ENCODE assay signal across 16 cellular contexts in genomic region chr15:97991972-97992541, GRCh38. TPM values are rescaled to one million over a fixed set of nuclear protein-coding genes. Genes with fewer than 3 reads are reported as not detected.
DNase-seq lines count a peak whose midpoint lies in the region; ATAC-seq, FAIRE-seq and TF ChIP-seq lines count a peak whose summit lies in the region.
"Had no signal": no experiment of that assay in that cellular context is flagged by ENCODE, and none has a peak within 500 bp of the region (broad histone marks: within the 10 kb centered on the region; RNA-seq: fewer than 3 reads in every experiment).

No MANE protein-coding gene starts in this region.

- peaks cover 47% of the 10 kb centered on the region for H3K4me1 ChIP-seq in body of pancreas
- H3K4me1 ChIP-seq in lower lobe of right lung, result no peaks in the 10 kb centered on the region
- H3K4me1 ChIP-seq in pancreas, result peaks cover 13 to 42% (median 28%) of the 10 kb centered on the region in 3 donors
- peaks cover 5% of the 10 kb centered on the region for H3K4me1 ChIP-seq in upper lobe of right lung
- H3K4me1 ChIP-seq: A549 had no signal

- ATAC-seq in body of pancreas (peak; percentile 49), lower lobe of right lung (peak; percentile 55 to 64), pancreas (peak; percentile 36 to 77 (median 65)), upper lobe of right lung (peak; percentile 73)
- ATAC-seq: A549; CD8-positive, alpha-beta T cell; HCT116 had no signal

- no peak overlapping the region for H3K4me3 ChIP-seq in body of pancreas
- no peak overlapping the region for H3K4me3 ChIP-seq in lower lobe of right lung
- H3K4me3 ChIP-seq in pancreas, result no peak overlapping the region
- H3K4me3 ChIP-seq in upper lobe of right lung, result no peak overlapping the region
- H3K4me3 ChIP-seq: A549 had no signal

- H3K27me3 ChIP-seq in body of pancreas, result no peaks in the 10 kb centered on the region
- H3K27me3 ChIP-seq in lower lobe of right lung (ENCODE audit: low read depth), result no peaks in the 10 kb centered on the region
- H3K27me3 ChIP-seq in pancreas, result no peaks in the 10 kb centered on the region
- H3K27me3 ChIP-seq in upper lobe of right lung, result no peaks in the 10 kb centered on the region

- H3K36me3 ChIP-seq in body of pancreas (replicated peaks in 1 of 2; ENCODE audit: insufficient read depth in 1 of 2, low read depth in 2 of 2) (no peaks in the 10 kb centered on the region), lower lobe of right lung (no peaks in the 10 kb centered on the region), pancreas (no peaks in the 10 kb centered on the region), upper lobe of right lung (no peaks in the 10 kb centered on the region)
- H3K36me3 ChIP-seq: BE2C had no signal

- TF ChIP-seq CTCF in body of pancreas (IDR thresholded peaks at IDR 0.05), result no peak
- no peak for TF ChIP-seq CTCF in lower lobe of right lung (IDR thresholded peaks at IDR 0.05)
- no peak for TF ChIP-seq CTCF in pancreas (IDR thresholded peaks at IDR 0.05)
- no peak for TF ChIP-seq CTCF in upper lobe of right lung (IDR thresholded peaks at IDR 0.05)
- TF ChIP-seq CTCF in GM10266 (IDR thresholded peaks at IDR 0.05; ENCODE audit: control insufficient read depth, insufficient read depth, low read depth, missing control alignments), result no peak

- H3K27ac ChIP-seq in body of pancreas (peak overlapping the region; percentile 26 to 69 (median 51)), lower lobe of right lung (no peak overlapping the region), pancreas (peak overlapping the region in 3 of 4 donors; percentile 29 to 56 (median 52)), upper lobe of right lung (no peak overlapping the region)
- H3K27ac ChIP-seq: A549, C4-2B had no signal

- H3K9me3 ChIP-seq in body of pancreas, result no peaks in the 10 kb centered on the region
- H3K9me3 ChIP-seq in lower lobe of right lung, result no peaks in the 10 kb centered on the region
- H3K9me3 ChIP-seq in pancreas, result no peaks in the 10 kb centered on the region
- H3K9me3 ChIP-seq in upper lobe of right lung, result no peaks in the 10 kb centered on the region
- H3K9me3 ChIP-seq: A549, BE2C had no signal

- no peak for TF ChIP-seq POLR2A in body of pancreas (IDR thresholded peaks at IDR 0.05)

- WGBS in body of pancreas, 2 donors, result 25 to 44% methylated on average over 3 of the region's 3 CpGs
- 29 to 41% methylated on average over 3 of the region's 3 CpGs for WGBS in pancreas, 2 donors

- peak; percentile 59 to 80 (median 76) for DNase-seq in body of pancreas
- DNase-seq in lower lobe of right lung, result peak; percentile 50
- peak in 4 of 6 donors; percentile 39 to 78 (median 47) for DNase-seq in pancreas
- DNase-seq in upper lobe of right lung, result no peak
- DNase-seq in ureter (ENCODE audit: low spot score), result no peak
- DNase-seq in GM10266 (ENCODE audit: extremely low spot score), result no peak
- DNase-seq in activated CD4-positive, alpha-beta T cell treated with anti-CD3 and anti-CD28 coated beads, Interleukin-2, amount 50 U/mL, for 1 hour, result no peak
- DNase-seq: BE2C; CD8-positive, alpha-beta T cell; COR-L47; DMS153; IMR-90 had no signal

- intact Hi-C loops in body of pancreas (cut with DNase I), result no loop called here
- intact Hi-C loops in lower lobe of right lung (cut with DNase I), result no loop called here
- intact Hi-C loops in pancreas (cut with DNase I), result no loop called here
- intact Hi-C loops in upper lobe of right lung (cut with DNase I), result no loop called here

- no peak for FAIRE-seq in pancreas (lab: Jason Lieb, UNC)
- FAIRE-seq: A549, D721Med had no signal

RNA-seq across cellular contexts. Expression of gene ARRDC4, which starts 31.6 kb away (rescaled TPM):
- total RNA-seq in body of pancreas, result 10 to 100 TPM; 29.6 to 31.0 TPM
- total RNA-seq in lower lobe of right lung, result 52.8 TPM
- total RNA-seq in pancreas, result 10 to 100 TPM; 10.8 to 32.7 (median 14.4) TPM
- polyA plus RNA-seq in pancreas, result 10 to 100 TPM; 16.2 to 29.8 TPM
- 31.6 TPM for total RNA-seq in upper lobe of right lung
- 13.6 TPM for total RNA-seq in ureter

Comparison
In these comparisons a context has a peak if more than half of its experiments do, and no peak if none do; other contexts are left out.
1. DNase-seq: peak in body of pancreas (4 of 4), lower lobe of right lung (single experiment) and pancreas (4 of 6); none in upper lobe of right lung (single experiment), ureter (single experiment), GM10266 (single experiment) and activated CD4-positive, alpha-beta T cell treated with anti-CD3 and anti-CD28 coated beads, Interleukin-2, amount 50 U/mL, for 1 hour (single experiment).
2. H3K27ac ChIP-seq: peak in body of pancreas (4 of 4) and pancreas (3 of 4); none in lower lobe of right lung (single experiment) and upper lobe of right lung (single experiment).
3. Peak in every context shown above with its lines, with median percentiles within 50 percentile points of each other: ATAC-seq.